ENCODE assay signal across 1 cellular context in genomic region chr11:790721-791564, GRCh38.
TF ChIP-seq lines count a peak whose summit lies in the region.

No MANE protein-coding gene starts in this region.

TF ChIP-seq in HepG2, 621 proteins besides CTCF, POLR2A, EP300 and RAD21 (continued from another document):
- no peak for TF ChIP-seq ZNF276 (CRISPR knock-in tag; IDR thresholded peaks at IDR 0.05; ENCODE audit: low read depth)
- no peak for TF ChIP-seq ARID4A (CRISPR knock-in tag; IDR thresholded peaks at IDR 0.05; ENCODE audit: borderline replicate concordance)
- TF ChIP-seq KLF15 (CRISPR knock-in tag; IDR thresholded peaks at IDR 0.05; ENCODE audit: borderline replicate concordance) = no peak
- no peak for TF ChIP-seq ZSCAN22 (CRISPR knock-in tag; IDR thresholded peaks at IDR 0.05)
- no peak for TF ChIP-seq STAG1 (CRISPR knock-in tag; IDR thresholded peaks at IDR 0.05)
- TF ChIP-seq ZNF770 (CRISPR knock-in tag; IDR thresholded peaks at IDR 0.05) = no peak
- TF ChIP-seq ZNF777 (CRISPR knock-in tag; IDR thresholded peaks at IDR 0.05) = no peak
- TF ChIP-seq ZNF24 (IDR thresholded peaks at IDR 0.05) = no peak
- TF ChIP-seq ZNF232 (CRISPR knock-in tag; IDR thresholded peaks at IDR 0.05; ENCODE audit: borderline replicate concordance) = no peak
